20 cellular contexts compared by ENCODE assay signal in genomic region chr1:65279092-65279448, GRCh38. TPM values are rescaled to one million over a fixed set of nuclear protein-coding genes. Genes with fewer than 3 reads are reported as not detected.
DNase-seq lines count a peak whose midpoint lies in the region; ATAC-seq, FAIRE-seq and TF ChIP-seq lines count a peak whose summit lies in the region.
"Had no signal": no experiment of that assay in that cellular context is flagged by ENCODE, and none has a peak within 500 bp of the region (broad histone marks: within the 10 kb centered on the region; RNA-seq: fewer than 3 reads in every experiment).

No MANE protein-coding gene starts in this region.

- whole genome bisulfite sequencing in H1 (ENCODE audit: extremely low coverage in 1 of 2, insufficient coverage in 1 of 2, insufficient read length in 1 of 2, insufficient replicate concordance in 2 of 2, low coverage in 1 of 2, low lambda C conversion rate in 2 of 2, missing lambda C conversion rate in 1 of 2), 2 experiments = 5% methylated on average over 3 of the region's 3 CpGs; no CpG with 5 or more reads in 1 of the 2 experiments
- WGBS in smooth muscle cell (ENCODE audit: low lambda C conversion rate) = 21% methylated on average over 3 of the region's 3 CpGs

- no peak overlapping the region for H2BK5ac ChIP-seq in H1 (ENCODE audit: low read depth, low read length)

- H3K4me3 Mint-ChIP-seq in activated CD4-positive, alpha-beta T cell treated with anti-CD3 and anti-CD28 coated beads, Interleukin-2, amount 10 ng/mL, durations not matched to agents 24 days and 14 days = no peak overlapping the region
- H3K4me3 Mint-ChIP-seq: activated CD4-positive, alpha-beta memory T cell treated with anti-CD3 and anti-CD28 coated beads for 36 hours; activated naive CD4-positive, alpha-beta T cell treated with anti-CD3 and anti-CD28 coated beads for 36 hours; B cell; dendritic cell treated with granulocyte-macrophage colony-stimulating factor and Interleukin-4, amounts not matched to agents 40 ng/mL and 50 ng/mL, for 4 days; stimulated activated effector memory CD8-positive, alpha-beta T cell treated with anti-CD3 and anti-CD28 coated beads, Interleukin-12 subunit alpha, Interleukin-12 subunit beta, amount 100 ng/mL, for 72 hours had no signal

- H2BK12ac ChIP-seq in H1 (ENCODE audit: low read depth, low read length) = no peak overlapping the region

- H3K9ac ChIP-seq in H1 (replicated peaks in 1 of 4; ENCODE audit: extremely low read depth in 1 of 4, low read depth in 3 of 4, low read length in 3 of 4) (no peak overlapping the region; a peak in 1 of 7 replicates), iPS-18a (ENCODE audit: low read length) (no peak overlapping the region), smooth muscle cell (ENCODE audit: low read depth) (no peak overlapping the region)

- no peak overlapping the region for H3K27ac Mint-ChIP-seq in activated CD4-positive, alpha-beta T cell treated with anti-CD3 and anti-CD28 coated beads, Interleukin-2, amount 10 ng/mL, durations not matched to agents 24 days and 14 days
- H3K27ac Mint-ChIP-seq: activated CD4-positive, alpha-beta memory T cell treated with anti-CD3 and anti-CD28 coated beads for 36 hours; activated naive CD4-positive, alpha-beta T cell treated with anti-CD3 and anti-CD28 coated beads for 36 hours; B cell; dendritic cell treated with granulocyte-macrophage colony-stimulating factor and Interleukin-4, amounts not matched to agents 40 ng/mL and 50 ng/mL, for 4 days; stimulated activated effector memory CD8-positive, alpha-beta T cell treated with anti-CD3 and anti-CD28 coated beads, Interleukin-12 subunit alpha, Interleukin-12 subunit beta, amount 100 ng/mL, for 72 hours had no signal

- TF ChIP-seq EP300 in H1 (IDR thresholded peaks at IDR 0.05; ENCODE audit: borderline replicate concordance in 1 of 2, low read depth in 2 of 2, low read length in 2 of 2) = no peak

- H3K27me3 ChIP-seq in H1 (replicated peaks in 1 of 4; ENCODE audit: control insufficient read depth in 3 of 4, extremely low read depth in 1 of 4, insufficient read depth in 3 of 4, low read length in 3 of 4) = no peaks in the 10 kb centered on the region
- H3K27me3 ChIP-seq in iPS-18a (ENCODE audit: control insufficient read depth, insufficient read depth, low read length) = peaks cover 9% of the 10 kb centered on the region
- H3K27me3 ChIP-seq in smooth muscle cell (ENCODE audit: low read depth) = no peaks in the 10 kb centered on the region
- H3K27me3 ChIP-seq: neutrophil, thyroid gland had no signal

- H3K27me3 Mint-ChIP-seq in activated CD4-positive, alpha-beta T cell treated with anti-CD3 and anti-CD28 coated beads, Interleukin-2, amount 10 ng/mL, durations not matched to agents 24 days and 14 days = peaks cover 21% of the 10 kb centered on the region
- H3K27me3 Mint-ChIP-seq: dendritic cell treated with granulocyte-macrophage colony-stimulating factor and Interleukin-4, amounts not matched to agents 40 ng/mL and 50 ng/mL, for 4 days had no signal

- H2BK20ac ChIP-seq in H1 (ENCODE audit: low read length) = no peak overlapping the region

- H3K4ac ChIP-seq in H1 (replicated peaks; ENCODE audit: insufficient read length, low read depth, low read length) = no peak overlapping the region

- no peaks in the 10 kb centered on the region for H3K36me3 Mint-ChIP-seq in activated CD4-positive, alpha-beta T cell treated with anti-CD3 and anti-CD28 coated beads, Interleukin-2, amount 10 ng/mL, durations not matched to agents 24 days and 14 days (ENCODE audit: low read depth)
- H3K36me3 Mint-ChIP-seq: activated CD4-positive, alpha-beta memory T cell treated with anti-CD3 and anti-CD28 coated beads for 36 hours; stimulated activated effector memory CD8-positive, alpha-beta T cell treated with anti-CD3 and anti-CD28 coated beads, Interleukin-12 subunit alpha, Interleukin-12 subunit beta, amount 100 ng/mL, for 72 hours had no signal

- no peak for ATAC-seq in HG03280 (IDR thresholded peaks at IDR 0.05; ENCODE audit: unreplicated experiment)
- ATAC-seq: stimulated activated effector memory CD8-positive, alpha-beta T cell treated with anti-CD3 and anti-CD28 coated beads, Interleukin-12 subunit alpha, Interleukin-12 subunit beta, amount 100 ng/mL, for 72 hours had no signal

- DNase-seq in activated CD4-positive, alpha-beta T cell treated with anti-CD3 and anti-CD28 coated beads, Interleukin-2, amount 10 ng/mL, durations not matched to agents 24 days and 14 days = peak; percentile 26
- no peak for DNase-seq in activated CD4-positive, alpha-beta T cell treated with anti-CD3 and anti-CD28 coated beads, Interleukin-2, amount 50 U/mL, for 1 hour
- DNase-seq in H1 (ENCODE audit: low read depth in 1 of 2, low spot score in 2 of 2) = no peak
- DNase-seq in smooth muscle cell (lab: John Stamatoyannopoulos, UW; ENCODE audit: unreplicated experiment) = no peak
- no peak for DNase-seq in GM10266 (ENCODE audit: extremely low spot score)
- no peak for DNase-seq in GM12892 (ENCODE audit: insufficient read length)
- DNase-seq: 8988T; activated CD4-positive, alpha-beta memory T cell treated with anti-CD3 and anti-CD28 coated beads for 36 hours; activated naive CD4-positive, alpha-beta T cell treated with anti-CD3 and anti-CD28 coated beads for 36 hours; Calu3; NCI-H1436 treated with DMSO at 0.1 percent for 48 hours; thyroid gland had no signal

- TF ChIP-seq POLR2A in H1 (IDR thresholded peaks at IDR 0.05; ENCODE audit: control extremely low read depth in 1 of 2, low read depth in 2 of 2, low read length in 2 of 2) = no peak
- no peak for TF ChIP-seq POLR2A in GM12892 (IDR thresholded peaks at IDR 0.05; ENCODE audit: low read depth, low read length)

- no peaks in the 10 kb centered on the region for H4K20me1 ChIP-seq in H1 (replicated peaks in 1 of 2; ENCODE audit: control insufficient read depth in 1 of 2, insufficient read depth in 2 of 2, low read length in 2 of 2)
- H4K20me1 ChIP-seq in smooth muscle cell (ENCODE audit: low read depth) = no peaks in the 10 kb centered on the region

- peak overlapping the region; percentile 6 to 56 (median 25); a peak in 7 of 8 replicates for H3K4me3 ChIP-seq in H1 (ENCODE audit: extremely low read depth in 1 of 4, insufficient read depth in 2 of 4, low read depth in 3 of 4, low read length in 4 of 4)
- H3K4me3 ChIP-seq in iPS-18a (ENCODE audit: low read length) = peak overlapping the region; percentile 46
- no peak overlapping the region for H3K4me3 ChIP-seq in smooth muscle cell
- H3K4me3 ChIP-seq: thyroid gland had no signal

- no peak overlapping the region for H3K23ac ChIP-seq in H1 (ENCODE audit: insufficient read length)

- H3K4me1 Mint-ChIP-seq in activated CD4-positive, alpha-beta T cell treated with anti-CD3 and anti-CD28 coated beads, Interleukin-2, amount 10 ng/mL, durations not matched to agents 24 days and 14 days = no peaks in the 10 kb centered on the region
- H3K4me1 Mint-ChIP-seq: B cell; stimulated activated effector memory CD8-positive, alpha-beta T cell treated with anti-CD3 and anti-CD28 coated beads, Interleukin-12 subunit alpha, Interleukin-12 subunit beta, amount 100 ng/mL, for 72 hours had no signal

- H3K9me3 ChIP-seq in H1 (ENCODE audit: insufficient read depth in 2 of 2, low read depth in 1 of 2, low read length in 1 of 2) (no peaks in the 10 kb centered on the region), iPS-18a (ENCODE audit: control insufficient read depth, low read depth, low read length) (no peaks in the 10 kb centered on the region), smooth muscle cell (replicated peaks; ENCODE audit: low read depth) (no peaks in the 10 kb centered on the region)
- H3K9me3 ChIP-seq: neutrophil, thyroid gland had no signal

- 0 out of 2 replicates have a peak, but pooled peaks cover 3% of the 10 kb centered on the region for H3K23me2 ChIP-seq in H1 (ENCODE audit: low read depth, low read length)

- POLR2A ChIA-PET in H1 (lab: Charles Lee; ENCODE audit: partially characterized antibody) = interaction anchor here (0.9 to 2.2 kb wide), 9 partner anchors 8 to 147 kb away, joined by 3 to 8 read pairs (median 5); partner anchors contain the start of gene DNAJC6

- no peak overlapping the region for H2BK120ac ChIP-seq in H1 (replicated peaks; ENCODE audit: low read depth, low read length)

- H2AFZ ChIP-seq in H1 (ENCODE audit: low read length) = no peak overlapping the region
- H2AFZ ChIP-seq in smooth muscle cell (ENCODE audit: low read depth) = peak overlapping the region; percentile 57

- no peak overlapping the region for H4K8ac ChIP-seq in H1 (ENCODE audit: extremely low read depth, insufficient read depth, low read length)

- H2BK15ac ChIP-seq in H1 (ENCODE audit: low read length) = no peak overlapping the region

- H3K79me2 ChIP-seq in H1 (ENCODE audit: control insufficient read depth in 1 of 2, insufficient read depth in 2 of 2, low read length in 2 of 2) (no peaks in the 10 kb centered on the region), smooth muscle cell (ENCODE audit: low read depth) (peaks cover 5% of the 10 kb centered on the region)

- H3K4me1 ChIP-seq in H1 (replicated peaks in 1 of 4; ENCODE audit: control insufficient read depth in 3 of 4, insufficient read depth in 4 of 4, low read length in 3 of 4) (peaks cover 0 to 22% (median 8%) of the 10 kb centered on the region in 4 experiments; a peak in 3 of 7 replicates), iPS-18a (ENCODE audit: control insufficient read depth, low read depth, low read length) (peaks cover 48% of the 10 kb centered on the region), smooth muscle cell (ENCODE audit: low read depth) (peaks cover 42% of the 10 kb centered on the region)

- H3K27ac ChIP-seq in H1 (ENCODE audit: low read depth, low read length) (no peak overlapping the region), iPS-18a (ENCODE audit: low read length) (no peak overlapping the region), smooth muscle cell (ENCODE audit: low read depth) (no peak overlapping the region)
- H3K27ac ChIP-seq: epithelial cell of prostate, neutrophil, VCaP had no signal

- H4K91ac ChIP-seq in H1 (replicated peaks; ENCODE audit: insufficient read length, low read length) = no peak overlapping the region

- no peaks in the 10 kb centered on the region for H3K9me3 Mint-ChIP-seq in activated CD4-positive, alpha-beta T cell treated with anti-CD3 and anti-CD28 coated beads, Interleukin-2, amount 10 ng/mL, durations not matched to agents 24 days and 14 days
- H3K9me3 Mint-ChIP-seq: activated CD4-positive, alpha-beta memory T cell treated with anti-CD3 and anti-CD28 coated beads for 36 hours; activated naive CD4-positive, alpha-beta T cell treated with anti-CD3 and anti-CD28 coated beads for 36 hours; dendritic cell treated with granulocyte-macrophage colony-stimulating factor and Interleukin-4, amounts not matched to agents 40 ng/mL and 50 ng/mL, for 4 days; stimulated activated effector memory CD8-positive, alpha-beta T cell treated with anti-CD3 and anti-CD28 coated beads, Interleukin-12 subunit alpha, Interleukin-12 subunit beta, amount 100 ng/mL, for 72 hours had no signal

- H3K79me1 ChIP-seq in H1 (ENCODE audit: low read depth, low read length) = no peaks in the 10 kb centered on the region

- no peak overlapping the region for H2AK5ac ChIP-seq in H1 (ENCODE audit: low read depth, low read length)

- peak overlapping the region; percentile 73 for H3K4me2 ChIP-seq in H1 (ENCODE audit: insufficient read depth in 1 of 2, low read depth in 2 of 2, low read length in 2 of 2)
- H3K4me2 ChIP-seq in smooth muscle cell = peak overlapping the region; percentile 77

- no peak for TF ChIP-seq RAD21 in H1 (IDR thresholded peaks at IDR 0.05 in 1 of 2, conservative IDR thresholded peaks at IDR 0.05 in 1 of 2; ENCODE audit: low read depth in 2 of 2, low read length in 2 of 2)

- no peaks in the 10 kb centered on the region for H3K36me3 ChIP-seq in H1 (ENCODE audit: control insufficient read depth in 2 of 4, insufficient read depth in 4 of 4, low read length in 3 of 4)
- no peaks in the 10 kb centered on the region for H3K36me3 ChIP-seq in iPS-18a (ENCODE audit: control insufficient read depth, low read depth, low read length)
- H3K36me3 ChIP-seq in smooth muscle cell (ENCODE audit: low read depth) = no peaks in the 10 kb centered on the region
- H3K36me3 ChIP-seq: neutrophil, thyroid gland had no signal

- H3K56ac ChIP-seq in H1 (replicated peaks; ENCODE audit: insufficient read length, low read depth, low read length) = no peak overlapping the region

- CTCF ChIA-PET in H1 (lab: Charles Lee; ENCODE audit: partially characterized antibody) = interaction anchor here (0.6 to 2.5 kb wide), 4 partner anchors 11 to 409 kb away, joined by 3 to 17 read pairs (median 3); no protein-coding TSS in a partner anchor

- H4K5ac ChIP-seq in H1 (ENCODE audit: insufficient read length, low read depth, low read length) = peak overlapping the region; percentile 55

- no peak overlapping the region; the same call in 1 of the 2 replicates for H3K18ac ChIP-seq in H1 (ENCODE audit: extremely low read depth, low read length)

- peaks cover 5% of the 10 kb centered on the region for H3F3A ChIP-seq in smooth muscle cell (ENCODE audit: low read depth)

- intact Hi-C loops in activated CD4-positive, alpha-beta T cell treated with anti-CD3 and anti-CD28 coated beads, Interleukin-2, amount 10 ng/mL, durations not matched to agents 24 days and 14 days (cut with micrococcal nuclease) = no loop called here

- H3K14ac ChIP-seq in H1 (ENCODE audit: insufficient read length) = no peak overlapping the region

- FAIRE-seq in H1 (lab: Jason Lieb, UNC) = no peak
- no peak for FAIRE-seq in GM12892 (lab: Jason Lieb, UNC)

- no peak for TF ChIP-seq CTCF in H1 (IDR thresholded peaks at IDR 0.05; ENCODE audit: control extremely low read depth in 1 of 3, insufficient read depth in 1 of 3, low read depth in 1 of 3, low read length in 3 of 3)
- TF ChIP-seq CTCF in smooth muscle cell (IDR thresholded peaks at IDR 0.05; ENCODE audit: borderline replicate concordance, insufficient read depth, poor library complexity, severe bottlenecking) = no peak
- TF ChIP-seq CTCF in GM10266 (IDR thresholded peaks at IDR 0.05; ENCODE audit: control insufficient read depth, insufficient read depth, low read depth, missing control alignments) = no peak

RNA-seq across cellular contexts. Expression of gene DNAJC6, which starts 30.3 kb away (rescaled TPM):
- total RNA-seq in activated CD4-positive, alpha-beta T cell treated with anti-CD3 and anti-CD28 coated beads, Interleukin-2, amount 10 ng/mL, durations not matched to agents 24 days and 14 days = 2.8 and 4.0 TPM in 2 replicates
- total RNA-seq in H1 (2021; fragmentation: NEBNext Ultra II Directional; extraction: Animal tissue kit (Norgen Biotek cat#: 25700)) = 3.0 and 3.7 TPM in 2 replicates
- polyA plus RNA-seq in H1 (2011; rRNA removed) = 1.6 and 2.3 TPM in 2 replicates
- polyA plus RNA-seq in H1 (2011; cell fraction: cytosol; rRNA removed) = 2.0 TPM
- 3.4 TPM for polyA plus RNA-seq in H1 (2011; cell fraction: nucleus; rRNA removed)
- polyA plus RNA-seq in H1 (2012, experiment 1 of 2) = 1.9 to 2.5 TPM (median 2.4 TPM) in 4 replicates
- polyA plus RNA-seq in H1 (2012, experiment 2 of 2) = 0.12 TPM
- polyA plus RNA-seq in H1 (2013, experiment 1 of 2) = 1.9 TPM
- polyA plus RNA-seq in H1 (2013, experiment 2 of 2) = 1.6 TPM
- 7.9 and 8.6 TPM in 2 replicates for polyA minus RNA-seq in H1 (2011; rRNA and poly(A)+ RNA removed)
- polyA minus RNA-seq in H1 (2011; cell fraction: cytosol; rRNA and poly(A)+ RNA removed) = 5.2 TPM
- polyA minus RNA-seq in H1 (2011; cell fraction: nucleus; rRNA and poly(A)+ RNA removed) = 16.4 TPM
- total RNA-seq in smooth muscle cell = 3.2 and 7.8 TPM in 2 replicates
- 0.70 and 2.7 TPM in 2 replicates for polyA plus RNA-seq in smooth muscle cell
- polyA plus RNA-seq in GM12892 (2012; ENCODE audit: missing spikeins) = 0.47 TPM
